1 cellular context compared by ENCODE assay signal in genomic region chr19:2488942-2489731, GRCh38.
TF ChIP-seq lines count a peak whose summit lies in the region.

No MANE protein-coding gene starts in this region.

TF ChIP-seq in GM12878, 131 proteins besides CTCF, POLR2A, EP300 and RAD21:
- TF ChIP-seq NKRF (conservative IDR thresholded peaks at IDR 0.05) (no peak), NFYA (IDR thresholded peaks at IDR 0.05; ENCODE audit: borderline replicate concordance, low read depth, low read length) (no peak), USF1 (IDR thresholded peaks at IDR 0.05; ENCODE audit: borderline replicate concordance, extremely low read length, insufficient read depth, low read depth, low read length) (no peak), E2F8 (IDR thresholded peaks at IDR 0.05; ENCODE audit: low read depth, partially characterized antibody) (no peak), RCOR1 (conservative IDR thresholded peaks at IDR 0.05; ENCODE audit: low read depth, low read length) (no peak), KLF5 (IDR thresholded peaks at IDR 0.05; ENCODE audit: partially characterized antibody) (no peak), BMI1 (IDR thresholded peaks at IDR 0.05; ENCODE audit: borderline replicate concordance) (peak; percentile 41; the same call in 1 of the 2 replicates), PRDM15 (CRISPR knock-in tag; IDR thresholded peaks at IDR 0.05) (no peak), ZNF622 (IDR thresholded peaks at IDR 0.05) (no peak), STAT1 (conservative IDR thresholded peaks at IDR 0.05) (no peak), CREB1 (IDR thresholded peaks at IDR 0.05; ENCODE audit: low read depth) (no peak), HDAC6 (IDR thresholded peaks at IDR 0.05; ENCODE audit: unreplicated experiment) (peak; percentile 100), BHLHE40 (IDR thresholded peaks at IDR 0.05; ENCODE audit: borderline replicate concordance in 1 of 2, low read depth in 2 of 2, low read length in 1 of 2) (no peak), DPF2 (IDR thresholded peaks at IDR 0.05) (peak; percentile 99), SUZ12 (IDR thresholded peaks at IDR 0.05; ENCODE audit: unreplicated experiment) (peak; percentile 70), JUNB (IDR thresholded peaks at IDR 0.05) (no peak), CHD4 (IDR thresholded peaks at IDR 0.05) (no peak), CBX5 (IDR thresholded peaks at IDR 0.05; ENCODE audit: low read depth) (no peak), HDAC2 (IDR thresholded peaks at IDR 0.05) (0 out of 2 replicates have a peak, but pooled peaks have one; percentile 35), ASH2L (IDR thresholded peaks at IDR 0.05; ENCODE audit: borderline replicate concordance, low read depth) (no peak)
